ENCODE assay signal across 1 cellular context in the genomic region with DNA sequence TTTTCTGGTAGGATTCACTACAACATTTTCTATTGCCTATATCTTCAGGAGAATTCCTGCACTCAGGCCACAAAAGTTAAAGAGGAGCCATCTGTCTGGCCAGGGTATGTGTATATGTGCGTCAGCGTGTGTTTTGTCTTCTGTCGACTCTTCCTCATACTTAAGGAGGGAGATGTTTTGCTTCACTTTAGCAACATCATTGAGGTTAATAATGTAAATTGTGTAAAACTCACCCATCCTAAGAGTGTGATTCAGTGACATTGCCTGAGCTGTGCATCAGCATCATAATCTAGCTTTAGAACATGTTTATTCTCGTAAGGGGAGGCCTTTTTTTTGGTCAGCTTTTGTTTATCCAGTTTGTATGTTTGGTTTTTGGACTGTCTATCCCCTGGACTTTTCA.
TF ChIP-seq lines count a peak whose summit lies in the region.

No MANE protein-coding gene starts in this region.

TF ChIP-seq in GM12878, 131 proteins besides CTCF, POLR2A, EP300 and RAD21:
- no peak for TF ChIP-seq BACH1 (IDR thresholded peaks at IDR 0.05; ENCODE audit: borderline replicate concordance)
- no peak for TF ChIP-seq CHD2 (IDR thresholded peaks at IDR 0.05; ENCODE audit: borderline replicate concordance, low read depth, low read length)
- TF ChIP-seq, protein P1, sequence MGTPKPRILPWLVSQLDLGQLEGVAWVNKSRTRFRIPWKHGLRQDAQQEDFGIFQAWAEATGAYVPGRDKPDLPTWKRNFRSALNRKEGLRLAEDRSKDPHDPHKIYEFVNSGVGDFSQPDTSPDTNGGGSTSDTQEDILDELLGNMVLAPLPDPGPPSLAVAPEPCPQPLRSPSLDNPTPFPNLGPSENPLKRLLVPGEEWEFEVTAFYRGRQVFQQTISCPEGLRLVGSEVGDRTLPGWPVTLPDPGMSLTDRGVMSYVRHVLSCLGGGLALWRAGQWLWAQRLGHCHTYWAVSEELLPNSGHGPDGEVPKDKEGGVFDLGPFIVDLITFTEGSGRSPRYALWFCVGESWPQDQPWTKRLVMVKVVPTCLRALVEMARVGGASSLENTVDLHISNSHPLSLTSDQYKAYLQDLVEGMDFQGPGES (IDR thresholded peaks at IDR 0.05): no peak
- no peak for TF ChIP-seq SMARCA5 (IDR thresholded peaks at IDR 0.05)
- TF ChIP-seq NR2F1 (conservative IDR thresholded peaks at IDR 0.05): no peak
- no peak for TF ChIP-seq CBX5 (IDR thresholded peaks at IDR 0.05; ENCODE audit: low read depth)
- TF ChIP-seq ZBTB4 (CRISPR knock-in tag; IDR thresholded peaks at IDR 0.05): no peak
- no peak for TF ChIP-seq MEF2A (IDR thresholded peaks at IDR 0.05; ENCODE audit: insufficient read depth, low read depth, low read length)
- TF ChIP-seq BCLAF1 (IDR thresholded peaks at IDR 0.05): no peak
- no peak for TF ChIP-seq SMC3 (IDR thresholded peaks at IDR 0.05; ENCODE audit: borderline replicate concordance, low read length)
- no peak for TF ChIP-seq IKZF2 (IDR thresholded peaks at IDR 0.05)
- TF ChIP-seq ASH2L (IDR thresholded peaks at IDR 0.05; ENCODE audit: borderline replicate concordance, low read depth): no peak
- TF ChIP-seq CREB1 (IDR thresholded peaks at IDR 0.05; ENCODE audit: low read depth): no peak
- no peak for TF ChIP-seq LARP7 (IDR thresholded peaks at IDR 0.05)
